In the genomic region with DNA sequence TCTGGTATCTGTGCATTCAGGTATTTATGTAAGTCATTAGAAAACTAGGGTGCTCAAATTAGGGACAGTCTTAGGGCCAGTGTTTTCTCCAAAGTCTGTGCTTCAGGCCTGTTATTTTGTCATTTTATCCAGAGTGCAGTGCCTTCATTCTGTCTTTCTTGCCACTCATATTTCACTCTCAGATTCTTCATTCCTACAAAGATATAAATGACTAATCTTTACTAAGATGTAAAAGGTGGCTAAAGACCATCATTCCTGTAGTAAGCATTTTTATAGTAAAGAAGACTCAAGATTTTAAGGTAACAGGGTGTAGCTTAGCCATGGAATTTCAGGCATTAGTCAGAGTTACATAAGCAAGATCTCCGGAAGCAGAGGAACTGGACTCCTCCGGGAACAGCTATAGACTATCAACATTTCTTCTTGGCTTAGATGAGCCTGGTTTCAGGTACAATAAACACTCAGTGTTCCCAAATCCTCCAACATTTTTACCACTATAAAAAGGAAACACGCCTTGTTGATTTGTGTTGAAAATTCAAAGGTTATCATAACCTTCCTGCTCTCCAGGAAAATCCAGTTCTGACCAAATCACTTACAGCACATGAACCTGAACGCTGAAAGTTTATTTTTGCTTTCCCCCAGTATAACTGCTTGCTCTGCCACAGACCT, we compare ENCODE assay signal across 12 cellular contexts. TPM values are rescaled to one million over a fixed set of nuclear protein-coding genes. Genes with fewer than 3 reads are reported as not detected.
DNase-seq lines count a peak whose midpoint lies in the region; ATAC-seq and TF ChIP-seq lines count a peak whose summit lies in the region.
"Had no signal": no experiment of that assay in that cellular context is flagged by ENCODE, and none has a peak within 500 bp of the region (broad histone marks: within the 10 kb centered on the region; RNA-seq: fewer than 3 reads in every experiment).

No MANE protein-coding gene starts in this region.

- no peaks in the 10 kb centered on the region for H3K9me2 ChIP-seq in SK-N-SH

- peak overlapping the region; percentile 3 to 58 (median 20) for H3K27ac Mint-ChIP-seq in nephron
- H3K27ac Mint-ChIP-seq: activated naive CD8-positive, alpha-beta T cell treated with anti-CD3 and anti-CD28 coated beads, Interleukin-2, amount 50 U/mL, for 24 hours; naive B cell; T-helper 17 cell had no signal

- H3K4me3 Mint-ChIP-seq in nephron = no peak overlapping the region
- H3K4me3 Mint-ChIP-seq: activated naive CD8-positive, alpha-beta T cell treated with anti-CD3 and anti-CD28 coated beads, Interleukin-2, amount 50 U/mL, for 24 hours; naive B cell; T-helper 17 cell had no signal

- H3K36me3 Mint-ChIP-seq in nephron (ENCODE audit: low read depth) = peaks cover 11% of the 10 kb centered on the region

- no peaks in the 10 kb centered on the region for H4K20me1 ChIP-seq in SK-N-SH (ENCODE audit: insufficient read depth)

- H3K4me1 ChIP-seq in SK-N-SH (ENCODE audit: control insufficient read depth in 1 of 2, insufficient read depth in 2 of 2, low read depth in 1 of 2, low read length in 1 of 2) = no peaks in the 10 kb centered on the region; a peak in 1 of 4 replicates

- no peak overlapping the region for H3K4me3 ChIP-seq in SK-N-SH (ENCODE audit: low read depth in 2 of 2, low read length in 1 of 2)
- H3K4me3 ChIP-seq in fibroblast of mammary gland (ENCODE audit: control insufficient read depth, low read depth, low read length) = no peak overlapping the region

- no peaks in the 10 kb centered on the region for H3K36me3 ChIP-seq in SK-N-SH (replicated peaks in 1 of 2; ENCODE audit: control insufficient read depth in 1 of 2, insufficient read depth in 2 of 2, low read length in 1 of 2)

- TF ChIP-seq EP300 in SK-N-SH (IDR thresholded peaks at IDR 0.05; ENCODE audit: borderline replicate concordance in 1 of 2, low read depth in 1 of 2, low read length in 1 of 2) = no peak

- peaks cover 18% of the 10 kb centered on the region for H3K4me1 Mint-ChIP-seq in nephron

- no peak for TF ChIP-seq RAD21 in SK-N-SH (IDR thresholded peaks at IDR 0.05; ENCODE audit: low read length)

- 74% methylated on average over 4 of the region's 4 CpGs for WGBS in SK-N-SH (ENCODE audit: low lambda C conversion rate)

- H3K79me2 ChIP-seq in SK-N-SH (ENCODE audit: insufficient read depth) = no peaks in the 10 kb centered on the region

- no peaks in the 10 kb centered on the region for H3F3A ChIP-seq in SK-N-SH (replicated peaks; ENCODE audit: insufficient read depth)

- CTCF ChIA-PET in SK-N-SH (lab: Yijun Ruan, JAX) = interaction anchor here (0.5 to 1.6 kb wide), 4 partner anchors 10 to 78 kb away, joined by 3 to 8 read pairs (median 3); no protein-coding TSS in a partner anchor

- POLR2A ChIA-PET in SK-N-SH (lab: Yijun Ruan, JAX) = no interaction called here

- no peaks in the 10 kb centered on the region for H3K27me3 ChIP-seq in SK-N-SH (ENCODE audit: insufficient read depth)

- H3K9me3 ChIP-seq in SK-N-SH = no peaks in the 10 kb centered on the region; the same call in 1 of the 2 replicates

- peak overlapping the region; percentile 34; the same call in 1 of the 2 replicates for H3K4me2 ChIP-seq in SK-N-SH

- H3K9ac ChIP-seq in SK-N-SH = peak overlapping the region; percentile 25; the same call in 1 of the 2 replicates

- DNase-seq in AG20443 (ENCODE audit: low spot score) (peak; percentile 47), SK-N-SH (no peak), fibroblast of mammary gland (ENCODE audit: low read depth) (peak; percentile 32), activated gamma-delta T cell treated with Interleukin-2 at 50 U/mL for 16 hours (no peak)
- DNase-seq in stimulated activated CD4-positive, alpha-beta T cell treated with anti-CD3 and anti-CD28 coated beads, Interleukin-1b, Interleukin-23, amount 100 ng/mL, for 48 hours = no peak
- DNase-seq: activated naive CD8-positive, alpha-beta T cell treated with anti-CD3 and anti-CD28 coated beads, Interleukin-2, amount 50 U/mL, for 24 hours; DMS153; naive B cell; T-helper 17 cell had no signal

- no peak for TF ChIP-seq CTCF in SK-N-SH (IDR thresholded peaks at IDR 0.05)
- TF ChIP-seq CTCF in fibroblast of mammary gland (conservative IDR thresholded peaks at IDR 0.05; ENCODE audit: control insufficient read depth, insufficient read depth, low read depth, low read length) = no peak
- no peak for TF ChIP-seq CTCF in nephron (IDR thresholded peaks at IDR 0.05; ENCODE audit: unreplicated experiment in 3 of 3)

- H3K27ac ChIP-seq in SK-N-SH (ENCODE audit: low read depth in 2 of 2, low read length in 1 of 2) = peak overlapping the region; percentile 70 to 71; a peak in 3 of 4 replicates

- peak overlapping the region; percentile 36; the same call in 1 of the 2 replicates for H2AFZ ChIP-seq in SK-N-SH (ENCODE audit: low read depth)

- no peaks in the 10 kb centered on the region for H3K27me3 Mint-ChIP-seq in nephron (ENCODE audit: low read depth)
- H3K27me3 Mint-ChIP-seq: activated naive CD8-positive, alpha-beta T cell treated with anti-CD3 and anti-CD28 coated beads, Interleukin-2, amount 50 U/mL, for 24 hours; T-helper 17 cell had no signal

- ATAC-seq in GM18867 (IDR thresholded peaks at IDR 0.05; ENCODE audit: unreplicated experiment) (no peak), GM18520 (IDR thresholded peaks at IDR 0.05; ENCODE audit: unreplicated experiment) (no peak)
- ATAC-seq: activated naive CD8-positive, alpha-beta T cell treated with anti-CD3 and anti-CD28 coated beads, Interleukin-2, amount 50 U/mL, for 24 hours; T-helper 17 cell had no signal

- H3K9me3 Mint-ChIP-seq in nephron = peaks cover 17% of the 10 kb centered on the region

TF ChIP-seq in SK-N-SH, 30 proteins besides CTCF, POLR2A, EP300 and RAD21:
- no peak for TF ChIP-seq RFX5 (IDR thresholded peaks at IDR 0.05; ENCODE audit: low read length)
- no peak for TF ChIP-seq ELF1 (IDR thresholded peaks at IDR 0.05)
- TF ChIP-seq GABPA (IDR thresholded peaks at IDR 0.05; ENCODE audit: low read depth) = no peak
- TF ChIP-seq FOSL2 (IDR thresholded peaks at IDR 0.05; ENCODE audit: borderline replicate concordance, low read depth) = no peak
- no peak for TF ChIP-seq NRF1 (IDR thresholded peaks at IDR 0.05; ENCODE audit: low read depth, low read length)
- TF ChIP-seq SIN3A (IDR thresholded peaks at IDR 0.05; ENCODE audit: borderline replicate concordance, low read depth, low read length) = no peak
- TF ChIP-seq, protein P1, sequence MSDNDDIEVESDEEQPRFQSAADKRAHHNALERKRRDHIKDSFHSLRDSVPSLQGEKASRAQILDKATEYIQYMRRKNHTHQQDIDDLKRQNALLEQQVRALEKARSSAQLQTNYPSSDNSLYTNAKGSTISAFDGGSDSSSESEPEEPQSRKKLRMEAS (IDR thresholded peaks at IDR 0.05; ENCODE audit: low read depth) = no peak
- TF ChIP-seq GATA2 (CRISPR knock-in tag; IDR thresholded peaks at IDR 0.05) = no peak
- TF ChIP-seq MEF2A (IDR thresholded peaks at IDR 0.05; ENCODE audit: borderline replicate concordance, low read depth) = no peak
- TF ChIP-seq MXI1 (IDR thresholded peaks at IDR 0.05; ENCODE audit: low read depth, low read length) = no peak
- TF ChIP-seq FOXJ3 (CRISPR knock-in tag; IDR thresholded peaks at IDR 0.05) = no peak

RNA-seq across cellular contexts. Expression of gene SERPINB1, which starts 23.8 kb away (rescaled TPM):
- 9.4 and 10.9 TPM in 2 replicates for polyA plus RNA-seq in SK-N-SH (2012; rRNA removed)
- polyA plus RNA-seq in SK-N-SH (2012; cell fraction: cytosol; rRNA removed) = 13.1 and 18.2 TPM in 2 replicates
- 5.6 and 10.4 TPM in 2 replicates for polyA plus RNA-seq in SK-N-SH (2012; cell fraction: nucleus; rRNA removed)

RNA-seq across cellular contexts. Expression of gene WRNIP1, which starts 52.7 kb away (rescaled TPM):
- 47.5 and 49.0 TPM in 2 replicates for polyA plus RNA-seq in SK-N-SH (2012; rRNA removed)
- polyA plus RNA-seq in SK-N-SH (2012; cell fraction: cytosol; rRNA removed) = 38.6 and 45.1 TPM in 2 replicates
- 50.2 and 58.7 TPM in 2 replicates for polyA plus RNA-seq in SK-N-SH (2012; cell fraction: nucleus; rRNA removed)

Comparison
In these comparisons a context has a peak if more than half of its experiments do, and no peak if none do; other contexts are left out.
1. DNase-seq: peak in AG20443 (single experiment) and fibroblast of mammary gland (single experiment); none in SK-N-SH (single experiment), stimulated activated CD4-positive, alpha-beta T cell treated with anti-CD3 and anti-CD28 coated beads, Interleukin-1b, Interleukin-23, amount 100 ng/mL, for 48 hours (single experiment) and activated gamma-delta T cell treated with Interleukin-2 at 50 U/mL for 16 hours (single experiment).